In genomic region chrY:23444742-23445141, GRCh38 we compare ENCODE assay signal across 7 cellular contexts.
A peak's percentile ranks its signal among the peaks of the same experiment; 100 is the strongest.
ATAC-seq lines count a peak whose summit lies in the region.

No MANE protein-coding gene starts in this region.

- ATAC-seq in GM18498 (IDR thresholded peaks at IDR 0.05; ENCODE audit: unreplicated experiment) (peak; percentile 92), GM19043 (IDR thresholded peaks at IDR 0.05; ENCODE audit: low read depth, unreplicated experiment) (peak; percentile 59), GM21381 (IDR thresholded peaks at IDR 0.05; ENCODE audit: unreplicated experiment) (peak; percentile 91), HG02588 (IDR thresholded peaks at IDR 0.05; ENCODE audit: unreplicated experiment) (peak; percentile 95), HG02759 (IDR thresholded peaks at IDR 0.05; ENCODE audit: unreplicated experiment) (peak; percentile 80), HG03066 (IDR thresholded peaks at IDR 0.05; ENCODE audit: low read depth, unreplicated experiment) (peak; percentile 90), HG03442 (IDR thresholded peaks at IDR 0.05; ENCODE audit: unreplicated experiment) (peak; percentile 80)

Comparison
In these comparisons a context has a peak if more than half of its experiments do, and no peak if none do; other contexts are left out.
1. Peak in every context shown above with its lines: ATAC-seq.